9 cellular contexts compared by ENCODE assay signal in genomic region chr18:34729264-34729663, GRCh38. TPM values are rescaled to one million over a fixed set of nuclear protein-coding genes. Genes with fewer than 3 reads are reported as not detected.
DNase-seq lines count a peak whose midpoint lies in the region; ATAC-seq and TF ChIP-seq lines count a peak whose summit lies in the region.
"Had no signal": no experiment of that assay in that cellular context is flagged by ENCODE, and none has a peak within 500 bp of the region (broad histone marks: within the 10 kb centered on the region; RNA-seq: fewer than 3 reads in every experiment).

No MANE protein-coding gene starts in this region.

- ATAC-seq in HG02623 (IDR thresholded peaks at IDR 0.05; ENCODE audit: unreplicated experiment) (peak; percentile 58), Panc1 (peak; percentile 63; the same call in 1 of the 2 replicates), gastroesophageal sphincter (no peak)
- ATAC-seq in stimulated activated naive CD8-positive, alpha-beta T cell treated with anti-CD3 and anti-CD28 coated beads, Interleukin-15, Interleukin-2, amounts not matched to agents 100 U/mL and 50 U/mL, for 24 hours = peak; percentile 28

- CTCF ChIA-PET in Panc1 (lab: Charles Lee) = no interaction called here

- TF ChIP-seq CTCF in GM12872 (IDR thresholded peaks at IDR 0.05; ENCODE audit: insufficient read depth, low read depth, low read length) = peak; percentile 58
- peak; percentile 65 for TF ChIP-seq CTCF in Panc1 (IDR thresholded peaks at IDR 0.05)
- TF ChIP-seq CTCF in gastroesophageal sphincter (IDR thresholded peaks at IDR 0.05) = peak; percentile 24 to 49 (median 44)

- no peak for TF ChIP-seq EP300 in gastroesophageal sphincter (IDR thresholded peaks at IDR 0.05)

- WGBS in gastroesophageal sphincter (ENCODE audit: low coverage in 1 of 2), 2 donors = 36% methylated on average over 2 of the region's 2 CpGs; no CpG with 5 or more reads in 1 of the 2 donors

- DNase-seq in Panc1 (ENCODE audit: low read depth, low spot score) (no peak), GDM1 (lab: John Stamatoyannopoulos, UW) (no peak), NCI-H2196 treated with DMSO at 0.1 percent for 48 hours (lab: John Stamatoyannopoulos, UW; ENCODE audit: unreplicated experiment) (no peak)
- no peak for DNase-seq in stimulated activated naive CD8-positive, alpha-beta T cell treated with anti-CD3 and anti-CD28 coated beads, Interleukin-15, Interleukin-2, amounts not matched to agents 100 U/mL and 50 U/mL, for 24 hours
- no peak for DNase-seq in activated CD8-positive, alpha-beta memory T cell treated with anti-CD3 and anti-CD28 coated beads, Interleukin-2, amount 50 U/mL, for 4 hours

- H3K36me3 ChIP-seq in Panc1 (ENCODE audit: control insufficient read depth, insufficient read depth, low read length) = no peaks in the 10 kb centered on the region
- H3K36me3 ChIP-seq in gastroesophageal sphincter = no peaks in the 10 kb centered on the region

- H3K9me3 ChIP-seq in Panc1 (ENCODE audit: control insufficient read depth, insufficient read depth, low read depth, low read length) = no peaks in the 10 kb centered on the region
- peaks cover 0 to 6% (median 0%) of the 10 kb centered on the region in 3 donors for H3K9me3 ChIP-seq in gastroesophageal sphincter

- H3K4me3 ChIP-seq in Panc1 (ENCODE audit: low read depth in 2 of 2, low read length in 2 of 2) (no peak overlapping the region), gastroesophageal sphincter (no peak overlapping the region)
- H3K4me3 ChIP-seq: skin epidermis had no signal

- no TSS peak for BruUV-seq in Panc1 (replicated peaks; lab: Mats Ljungman, UMichigan)

- TF ChIP-seq POLR2A in gastroesophageal sphincter (IDR thresholded peaks at IDR 0.05) = no peak

- in situ Hi-C loops in Panc1 (cut with HindIII; ENCODE audit: low pct_unique_long_range_greater_than_20kb, low sequenced_read_pairs) = no loop called here

- H3K4me1 ChIP-seq in Panc1 (ENCODE audit: control insufficient read depth, insufficient read depth, low read length) (no peaks in the 10 kb centered on the region), gastroesophageal sphincter (peaks cover 0 to 41% (median 14%) of the 10 kb centered on the region in 3 donors)

- H3K27me3 ChIP-seq in Panc1 (ENCODE audit: control insufficient read depth, insufficient read depth, low read length) = no peaks in the 10 kb centered on the region
- H3K27me3 ChIP-seq in gastroesophageal sphincter = no peaks in the 10 kb centered on the region

- POLR2A ChIA-PET in Panc1 (lab: Charles Lee) = no interaction called here

- intact Hi-C loops in Panc1 (cut with micrococcal nuclease; ENCODE audit: unreplicated experiment) = no loop called here

- no peak overlapping the region for H3K27ac ChIP-seq in Panc1 (ENCODE audit: low read length)
- H3K27ac ChIP-seq in gastroesophageal sphincter = peak overlapping the region; percentile 63 to 73 (median 68)
- H3K27ac ChIP-seq: skin epidermis had no signal

RNA-seq across cellular contexts. Expression of gene DTNA, which starts 19.2 kb away (rescaled TPM):
- total RNA-seq in Panc1 (2021; ENCODE audit: unreplicated experiment) (0.77 TPM), gastroesophageal sphincter (100 to 1,000 TPM; 110 to 254 (median 204) TPM)
- 0.34 TPM for polyA plus RNA-seq in Panc1 (2012; ENCODE audit: insufficient read length)

Comparison
In these comparisons a context has a peak if more than half of its experiments do, and no peak if none do; other contexts are left out.
1. RNA of gene DTNA, which starts 19.2 kb away (total RNA-seq): 110 to 254 TPM in gastroesophageal sphincter; 0.77 TPM in Panc1 (single experiment); every median in the first group is over 10 times any median in the second.
2. Peak in every context shown above with its lines, with median percentiles within 50 percentile points of each other: CTCF ChIP-seq.